ENCODE assay signal across 2 cellular contexts in the genomic region with DNA sequence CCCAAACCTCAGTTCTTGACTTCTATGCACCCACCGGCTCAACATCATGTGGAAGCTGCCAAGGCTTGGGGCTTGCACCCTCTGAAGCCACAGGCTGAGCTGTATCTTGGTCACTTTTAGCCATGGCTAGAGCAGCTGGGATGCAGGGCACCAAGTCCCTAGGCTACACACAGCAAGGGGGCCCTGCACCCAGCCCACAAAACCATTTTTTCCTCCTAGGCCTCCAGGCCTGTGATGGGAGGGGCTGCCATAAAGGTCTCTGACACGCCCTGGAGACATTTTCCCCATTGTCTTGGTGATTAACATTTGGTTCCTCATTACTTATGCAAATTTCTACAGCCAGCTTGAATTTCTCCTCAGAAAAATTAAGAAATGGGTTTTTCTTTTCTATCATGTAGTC.
DNase-seq lines count a peak whose midpoint lies in the region; ATAC-seq, FAIRE-seq and TF ChIP-seq lines count a peak whose summit lies in the region.
"Not testable (repeated sequence)": the region's sequence is repeated elsewhere in the genome, so short reads cannot be mapped to it uniquely, and the experiment has no call there.

No MANE protein-coding gene starts in this region.

- 28% methylated on average over 2 of the region's 2 CpGs for WGBS in A549 (ENCODE audit: missing lambda C conversion rate)

- not testable (repeated sequence) for ATAC-seq in A549

- H3K4me1 ChIP-seq in A549; HEK293 (ENCODE audit: control insufficient read depth, insufficient read depth, low read length): not testable (repeated sequence)

- not testable (repeated sequence) for DNase-seq in A549 (ENCODE audit: low read depth in 1 of 2, low spot score in 1 of 2)

- not testable (repeated sequence) for TF ChIP-seq CTCF in A549 (IDR thresholded peaks at IDR 0.05); HEK293 (tag by site-specific recombination; IDR thresholded peaks at IDR 0.05)

- not testable (repeated sequence) for H3K27ac ChIP-seq in A549; HEK293 (ENCODE audit: extremely low read depth, low read depth, low read length)

- CTCF ChIA-PET in A549 (lab: Yijun Ruan, JAX); HEK293 (lab: Yijun Ruan, JAX): not testable (repeated sequence)

- not testable (repeated sequence) for FAIRE-seq in A549 (lab: Jason Lieb, UNC)

- not testable (repeated sequence) for TF ChIP-seq RAD21 in A549 (conservative IDR thresholded peaks at IDR 0.05 in 1 of 2, IDR thresholded peaks at IDR 0.05 in 1 of 2)

- H3K36me3 ChIP-seq in HEK293 (ENCODE audit: control insufficient read depth in 2 of 2, insufficient read depth in 1 of 2, low read length in 2 of 2) = not testable (repeated sequence)

- TF ChIP-seq EP300 in A549 (IDR thresholded peaks at IDR 0.05) = not testable (repeated sequence)

- H3K9me3 ChIP-seq in A549 = peaks cover 14% of the 10 kb centered on the region; the same call in 1 of the 3 replicates
- H3K9me3 ChIP-seq in HEK293 (ENCODE audit: control insufficient read depth, insufficient read depth, low read depth, low read length) = not testable (repeated sequence)

- H3K4me2 ChIP-seq in A549 = not testable (repeated sequence)

- H3K4me3 ChIP-seq in A549; HEK293 (ENCODE audit: low read depth, low read length): not testable (repeated sequence)

- POLR2A ChIA-PET in A549 (lab: Yijun Ruan, JAX); HEK293 (lab: Yijun Ruan, JAX): not testable (repeated sequence)

- TF ChIP-seq POLR2A in A549 (IDR thresholded peaks at IDR 0.05; ENCODE audit: low read length) = not testable (repeated sequence)

TF ChIP-seq in A549, 52 proteins besides CTCF, POLR2A, EP300 and RAD21:
- peak; percentile 95 for TF ChIP-seq ZFP36 (IDR thresholded peaks at IDR 0.05; ENCODE audit: borderline replicate concordance, partially characterized antibody)

TF ChIP-seq in HEK293, 187 proteins besides CTCF, POLR2A, EP300 and RAD21:
- peak; percentile 84 for TF ChIP-seq ZNF585B (tag by site-specific recombination; IDR thresholded peaks at IDR 0.05)
- peak; percentile 36 for TF ChIP-seq SETDB1 (IDR thresholded peaks at IDR 0.05; ENCODE audit: insufficient read length, low read length)
